Comparison of ENCODE assay signal across 1 cellular context in the genomic region with DNA sequence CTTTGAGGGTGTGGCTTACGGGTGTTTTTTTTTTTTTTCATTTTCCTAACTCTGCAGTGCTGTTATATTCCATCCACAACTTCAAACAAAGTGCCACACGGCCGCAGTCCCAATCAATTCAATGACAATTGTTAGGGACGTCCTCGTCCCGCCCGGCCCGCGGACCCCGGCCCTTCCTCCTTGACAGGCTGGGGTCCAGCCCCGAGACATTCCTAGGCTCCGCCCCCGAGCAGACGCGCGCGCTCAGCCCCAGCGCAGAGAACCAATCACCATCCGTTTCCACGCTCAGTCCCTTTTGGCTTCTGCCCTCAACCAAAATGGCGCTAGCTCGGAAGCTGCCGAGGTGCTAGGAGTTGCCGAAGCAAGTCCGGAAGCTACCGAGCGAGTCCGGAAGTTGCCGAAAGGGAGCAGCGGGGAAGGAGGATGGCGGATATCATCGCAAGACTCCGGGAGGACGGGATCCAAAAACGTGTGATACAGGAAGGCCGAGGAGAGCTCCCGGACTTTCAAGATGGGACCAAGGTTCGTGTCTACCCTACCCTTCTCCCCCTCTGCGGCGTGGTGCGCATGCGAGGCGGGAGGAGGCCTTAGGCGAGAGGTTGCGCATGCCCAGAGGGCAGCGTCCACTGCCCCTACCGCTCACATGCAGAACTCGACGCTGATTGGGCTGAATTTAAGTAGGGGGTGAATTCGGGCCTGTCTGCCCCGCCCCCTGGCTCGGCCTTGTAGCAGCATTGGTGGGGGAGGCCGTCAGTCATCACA.
A peak's percentile ranks its signal among the peaks of the same experiment; 100 is the strongest.
TF ChIP-seq lines count a peak whose summit lies in the region.

Gene AIP (plus strand): TSS at position 291 of the 762 bp plus-strand sequence. CDS start 133 bp downstream, at position 424.

TF ChIP-seq in K562, 482 proteins besides CTCF, POLR2A, EP300 and RAD21 (continued from another document and continues in another):
- TF ChIP-seq ZBTB2 (IDR thresholded peaks at IDR 0.05) (peak; percentile 98), POLR2B (IDR thresholded peaks at IDR 0.05; ENCODE audit: low read depth, partially characterized antibody) (peak; percentile 75), DNMT1 (IDR thresholded peaks at IDR 0.05) (no peak), EHMT2 (IDR thresholded peaks at IDR 0.05) (no peak), TBP (optimal IDR thresholded peaks at IDR 0.05; ENCODE audit: low read depth, low read length) (peak; percentile 87), FOXJ2 (tag; IDR thresholded peaks at IDR 0.05) (no peak), ZBTB40 (IDR thresholded peaks at IDR 0.05) (peak; percentile 68), ZBTB40 (CRISPR knock-in tag; IDR thresholded peaks at IDR 0.05) (0 out of 2 replicates have a peak, but pooled peaks have one; percentile 71), TCF7 (IDR thresholded peaks at IDR 0.05; ENCODE audit: borderline replicate concordance) (0 out of 2 replicates have a peak, but pooled peaks have one; percentile 37), ZNF764 (CRISPR knock-in tag; IDR thresholded peaks at IDR 0.05; ENCODE audit: low read depth) (no peak), RFX1 (IDR thresholded peaks at IDR 0.05) (no peak), TAF1 (IDR thresholded peaks at IDR 0.05; ENCODE audit: control insufficient read depth, extremely low read depth, insufficient read depth, low read length, severe bottlenecking) (peak; percentile 89), ZNF24 (IDR thresholded peaks at IDR 0.05) (no peak), NFE2L1 (tag; IDR thresholded peaks at IDR 0.05; ENCODE audit: borderline replicate concordance, low read depth) (no peak), ZNF668 (CRISPR knock-in tag; IDR thresholded peaks at IDR 0.05) (no peak), MAZ (CRISPR knock-in tag; conservative IDR thresholded peaks at IDR 0.05 in 1 of 2, IDR thresholded peaks at IDR 0.05 in 1 of 2) (peak; percentile 81 to 84; a peak in 3 of 4 replicates), ZBTB34 (CRISPR knock-in tag; IDR thresholded peaks at IDR 0.05) (no peak), CHAMP1 (IDR thresholded peaks at IDR 0.05) (no peak), RCOR1 (IDR thresholded peaks at IDR 0.05; ENCODE audit: borderline replicate concordance in 1 of 2, low read depth in 2 of 2, low read length in 2 of 2) (peak in 1 of 2 experiments; percentile 26; a peak in 1 of 4 replicates), ZNF79 (CRISPR knock-in tag; IDR thresholded peaks at IDR 0.05; ENCODE audit: low read depth) (no peak), ZNF3 (CRISPR knock-in tag; IDR thresholded peaks at IDR 0.05) (no peak), MAX (CRISPR knock-in tag; IDR thresholded peaks at IDR 0.05) (peak; percentile 100), ZNF699 (CRISPR knock-in tag; IDR thresholded peaks at IDR 0.05; ENCODE audit: insufficient replicate concordance) (no peak), ARID1B (IDR thresholded peaks at IDR 0.05) (no peak), MYC (IDR thresholded peaks at IDR 0.05; ENCODE audit: low read depth, low read length) (peak; percentile 21; the same call in 1 of the 2 replicates), MYC (CRISPR knock-in tag; IDR thresholded peaks at IDR 0.05; ENCODE audit: borderline replicate concordance, low read depth) (no peak)
- TF ChIP-seq, protein P1, sequence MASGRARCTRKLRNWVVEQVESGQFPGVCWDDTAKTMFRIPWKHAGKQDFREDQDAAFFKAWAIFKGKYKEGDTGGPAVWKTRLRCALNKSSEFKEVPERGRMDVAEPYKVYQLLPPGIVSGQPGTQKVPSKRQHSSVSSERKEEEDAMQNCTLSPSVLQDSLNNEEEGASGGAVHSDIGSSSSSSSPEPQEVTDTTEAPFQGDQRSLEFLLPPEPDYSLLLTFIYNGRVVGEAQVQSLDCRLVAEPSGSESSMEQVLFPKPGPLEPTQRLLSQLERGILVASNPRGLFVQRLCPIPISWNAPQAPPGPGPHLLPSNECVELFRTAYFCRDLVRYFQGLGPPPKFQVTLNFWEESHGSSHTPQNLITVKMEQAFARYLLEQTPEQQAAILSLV (tag; IDR thresholded peaks at IDR 0.05): no peak
- TF ChIP-seq, protein P2, sequence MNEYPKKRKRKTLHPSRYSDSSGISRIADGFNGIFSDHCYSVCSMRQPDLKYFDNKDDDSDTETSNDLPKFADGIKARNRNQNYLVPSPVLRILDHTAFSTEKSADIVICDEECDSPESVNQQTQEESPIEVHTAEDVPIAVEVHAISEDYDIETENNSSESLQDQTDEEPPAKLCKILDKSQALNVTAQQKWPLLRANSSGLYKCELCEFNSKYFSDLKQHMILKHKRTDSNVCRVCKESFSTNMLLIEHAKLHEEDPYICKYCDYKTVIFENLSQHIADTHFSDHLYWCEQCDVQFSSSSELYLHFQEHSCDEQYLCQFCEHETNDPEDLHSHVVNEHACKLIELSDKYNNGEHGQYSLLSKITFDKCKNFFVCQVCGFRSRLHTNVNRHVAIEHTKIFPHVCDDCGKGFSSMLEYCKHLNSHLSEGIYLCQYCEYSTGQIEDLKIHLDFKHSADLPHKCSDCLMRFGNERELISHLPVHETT (CRISPR knock-in tag; conservative IDR thresholded peaks at IDR 0.05 in 1 of 2, IDR thresholded peaks at IDR 0.05 in 1 of 2): peak in 1 of 2 experiments; percentile 57; a peak in 2 of 4 replicates
- TF ChIP-seq, protein P3, sequence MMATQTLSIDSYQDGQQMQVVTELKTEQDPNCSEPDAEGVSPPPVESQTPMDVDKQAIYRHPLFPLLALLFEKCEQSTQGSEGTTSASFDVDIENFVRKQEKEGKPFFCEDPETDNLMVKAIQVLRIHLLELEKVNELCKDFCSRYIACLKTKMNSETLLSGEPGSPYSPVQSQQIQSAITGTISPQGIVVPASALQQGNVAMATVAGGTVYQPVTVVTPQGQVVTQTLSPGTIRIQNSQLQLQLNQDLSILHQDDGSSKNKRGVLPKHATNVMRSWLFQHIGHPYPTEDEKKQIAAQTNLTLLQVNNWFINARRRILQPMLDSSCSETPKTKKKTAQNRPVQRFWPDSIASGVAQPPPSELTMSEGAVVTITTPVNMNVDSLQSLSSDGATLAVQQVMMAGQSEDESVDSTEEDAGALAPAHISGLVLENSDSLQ (IDR thresholded peaks at IDR 0.05): peak; percentile 99
- TF ChIP-seq, protein P4, sequence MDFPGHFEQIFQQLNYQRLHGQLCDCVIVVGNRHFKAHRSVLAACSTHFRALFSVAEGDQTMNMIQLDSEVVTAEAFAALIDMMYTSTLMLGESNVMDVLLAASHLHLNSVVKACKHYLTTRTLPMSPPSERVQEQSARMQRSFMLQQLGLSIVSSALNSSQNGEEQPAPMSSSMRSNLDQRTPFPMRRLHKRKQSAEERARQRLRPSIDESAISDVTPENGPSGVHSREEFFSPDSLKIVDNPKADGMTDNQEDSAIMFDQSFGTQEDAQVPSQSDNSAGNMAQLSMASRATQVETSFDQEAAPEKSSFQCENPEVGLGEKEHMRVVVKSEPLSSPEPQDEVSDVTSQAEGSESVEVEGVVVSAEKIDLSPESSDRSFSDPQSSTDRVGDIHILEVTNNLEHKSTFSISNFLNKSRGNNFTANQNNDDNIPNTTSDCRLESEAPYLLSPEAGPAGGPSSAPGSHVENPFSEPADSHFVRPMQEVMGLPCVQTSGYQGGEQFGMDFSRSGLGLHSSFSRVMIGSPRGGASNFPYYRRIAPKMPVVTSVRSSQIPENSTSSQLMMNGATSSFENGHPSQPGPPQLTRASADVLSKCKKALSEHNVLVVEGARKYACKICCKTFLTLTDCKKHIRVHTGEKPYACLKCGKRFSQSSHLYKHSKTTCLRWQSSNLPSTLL (IDR thresholded peaks at IDR 0.05): no peak
